In genomic region chr10:117112220-117112619, GRCh38 we compare ENCODE assay signal across 14 cellular contexts. TPM values are rescaled to one million over a fixed set of nuclear protein-coding genes. Genes with fewer than 3 reads are reported as not detected.
DNase-seq lines count a peak whose midpoint lies in the region; ATAC-seq and TF ChIP-seq lines count a peak whose summit lies in the region.
"Had no signal": no experiment of that assay in that cellular context is flagged by ENCODE, and none has a peak within 500 bp of the region (broad histone marks: within the 10 kb centered on the region; RNA-seq: fewer than 3 reads in every experiment).

No MANE protein-coding gene starts in this region.

- H3K27ac ChIP-seq in DND-41 (ENCODE audit: low read length): no peak overlapping the region
- H3K27ac ChIP-seq in mammary epithelial cell (ENCODE audit: insufficient read depth, low read depth, low read length): no peak overlapping the region
- H3K27ac ChIP-seq in esophagus squamous epithelium: no peak overlapping the region
- H3K27ac ChIP-seq: psoas muscle had no signal

- no peaks in the 10 kb centered on the region for H3K36me3 Mint-ChIP-seq in nephron (ENCODE audit: low read depth)
- no peaks in the 10 kb centered on the region for H3K36me3 Mint-ChIP-seq in T-helper 17 cell (ENCODE audit: low read depth)
- H3K36me3 Mint-ChIP-seq: T-cell had no signal

- H3K27me3 Mint-ChIP-seq in nephron (ENCODE audit: low read depth): peaks cover 42% of the 10 kb centered on the region
- peaks cover 39% of the 10 kb centered on the region for H3K27me3 Mint-ChIP-seq in T-helper 17 cell

- dilution Hi-C loops in mammary epithelial cell (cut with HindIII; ENCODE audit: low sequenced_read_pairs): no loop called here

- no peaks in the 10 kb centered on the region for H3K9me3 ChIP-seq in DND-41 (ENCODE audit: insufficient read depth, low read length, severe bottlenecking)
- H3K9me3 ChIP-seq in mammary epithelial cell (replicated peaks; ENCODE audit: insufficient read depth, low read length): no peaks in the 10 kb centered on the region
- no peaks in the 10 kb centered on the region for H3K9me3 ChIP-seq in esophagus squamous epithelium
- no peaks in the 10 kb centered on the region for H3K9me3 ChIP-seq in T-helper 17 cell (ENCODE audit: control insufficient read depth, low read length, poor library complexity, severe bottlenecking)
- H3K9me3 ChIP-seq: psoas muscle had no signal

- H3K36me3 ChIP-seq in DND-41 (ENCODE audit: insufficient read depth, low read length) (no peaks in the 10 kb centered on the region), mammary epithelial cell (ENCODE audit: insufficient read depth, low read length) (no peaks in the 10 kb centered on the region), esophagus squamous epithelium (no peaks in the 10 kb centered on the region)

- peak; percentile 27 for TF ChIP-seq CTCF in DND-41 (IDR thresholded peaks at IDR 0.05; ENCODE audit: borderline replicate concordance, extremely low read depth, low read length, poor library complexity, severe bottlenecking)
- peak; percentile 42 to 48 for TF ChIP-seq CTCF in mammary epithelial cell (conservative IDR thresholded peaks at IDR 0.05 in 1 of 2, IDR thresholded peaks at IDR 0.05 in 1 of 2; ENCODE audit: extremely low read depth in 1 of 2, insufficient read depth in 1 of 2, low read depth in 1 of 2, low read length in 2 of 2)
- peak; percentile 20 to 40 (median 40) for TF ChIP-seq CTCF in nephron (IDR thresholded peaks at IDR 0.05; ENCODE audit: unreplicated experiment in 3 of 3)
- peak in 1 of 6 experiments; percentile 25 for TF ChIP-seq CTCF in esophagus squamous epithelium (IDR thresholded peaks at IDR 0.05)

- TF ChIP-seq POLR2A in esophagus squamous epithelium (IDR thresholded peaks at IDR 0.05): no peak

- in situ Hi-C loops in mammary epithelial cell (cut with MboI; ENCODE audit: low sequenced_read_pairs in 2 of 2): no loop called here

- H3K4me3 Mint-ChIP-seq in nephron (no peak overlapping the region), T-helper 17 cell (no peak overlapping the region)
- H3K4me3 Mint-ChIP-seq: activated naive CD8-positive, alpha-beta T cell treated with anti-CD3 and anti-CD28 coated beads, Interleukin-2, amount 50 U/mL, for 24 hours; T-cell had no signal

- no peaks in the 10 kb centered on the region for H3K79me2 ChIP-seq in DND-41 (ENCODE audit: insufficient read depth, low read length)
- no peaks in the 10 kb centered on the region for H3K79me2 ChIP-seq in mammary epithelial cell (ENCODE audit: insufficient read depth, low read length)

- no peaks in the 10 kb centered on the region for H3K4me1 ChIP-seq in DND-41 (ENCODE audit: insufficient read depth, low read length)
- H3K4me1 ChIP-seq in mammary epithelial cell (ENCODE audit: insufficient read depth, low read length): no peaks in the 10 kb centered on the region
- no peaks in the 10 kb centered on the region for H3K4me1 ChIP-seq in esophagus squamous epithelium
- H3K4me1 ChIP-seq: psoas muscle had no signal

- H3K4me1 Mint-ChIP-seq in nephron: no peaks in the 10 kb centered on the region
- H3K4me1 Mint-ChIP-seq in T-helper 17 cell: no peaks in the 10 kb centered on the region
- H3K4me1 Mint-ChIP-seq: activated naive CD8-positive, alpha-beta T cell treated with anti-CD3 and anti-CD28 coated beads, Interleukin-2, amount 50 U/mL, for 24 hours had no signal

- 94% methylated on average over 1 of the region's 1 CpG for WGBS in mammary epithelial cell (ENCODE audit: low coverage, missing lambda C conversion rate)
- 19 to 34% methylated on average over 1 of the region's 1 CpG for WGBS in esophagus squamous epithelium, 2 donors

- H3K4me3 ChIP-seq in DND-41 (ENCODE audit: low read depth in 1 of 2, low read length in 2 of 2): no peak overlapping the region
- no peak overlapping the region for H3K4me3 ChIP-seq in mammary epithelial cell (replicated peaks in 1 of 3; ENCODE audit: insufficient read depth in 1 of 3, low read depth in 2 of 3, low read length in 3 of 3)
- no peak overlapping the region for H3K4me3 ChIP-seq in esophagus squamous epithelium
- H3K4me3 ChIP-seq: psoas muscle had no signal

- no peaks in the 10 kb centered on the region for H4K20me1 ChIP-seq in DND-41 (ENCODE audit: insufficient read depth, low read length)
- H4K20me1 ChIP-seq in mammary epithelial cell (ENCODE audit: insufficient read depth, low read length): no peaks in the 10 kb centered on the region

- ATAC-seq in DND-41 (ENCODE audit: insufficient read depth, low read depth) (no peak), T-helper 17 cell (no peak)
- ATAC-seq: activated naive CD8-positive, alpha-beta T cell treated with anti-CD3 and anti-CD28 coated beads, Interleukin-2, amount 50 U/mL, for 24 hours; psoas muscle; T-cell had no signal

- CTCF ChIA-PET in mammary epithelial cell (lab: Charles Lee; ENCODE audit: low non-redundant PET): interaction anchor here (0.6 to 0.8 kb wide), 2 partner anchors 46 to 54 kb away, joined by 3 to 5 read pairs; no protein-coding TSS in a partner anchor

- peaks cover 5% of the 10 kb centered on the region for H3K9me3 Mint-ChIP-seq in nephron
- H3K9me3 Mint-ChIP-seq: activated naive CD8-positive, alpha-beta T cell treated with anti-CD3 and anti-CD28 coated beads, Interleukin-2, amount 50 U/mL, for 24 hours; T-cell had no signal

- H3K27me3 ChIP-seq in DND-41 (ENCODE audit: insufficient read depth, low read length, poor library complexity) (no peaks in the 10 kb centered on the region), mammary epithelial cell (ENCODE audit: insufficient read depth, low read length) (peaks cover 3% of the 10 kb centered on the region), esophagus squamous epithelium (peaks cover 0 to 52% (median 0%) of the 10 kb centered on the region in 4 donors)

- no peak overlapping the region for H3K9ac ChIP-seq in DND-41 (ENCODE audit: low read depth, low read length)
- no peak overlapping the region for H3K9ac ChIP-seq in mammary epithelial cell (ENCODE audit: insufficient read depth, low read length)

- intact Hi-C loops in mammary epithelial cell (cut with micrococcal nuclease): loop anchor here (2.0 kb wide), 1 partner anchor 53 kb away; no protein-coding TSS in a partner anchor
- intact Hi-C loops in esophagus squamous epithelium (cut with DNase I): no loop called here

- H3K27ac Mint-ChIP-seq in nephron (no peak overlapping the region), T-helper 17 cell (no peak overlapping the region)
- H3K27ac Mint-ChIP-seq: activated naive CD8-positive, alpha-beta T cell treated with anti-CD3 and anti-CD28 coated beads, Interleukin-2, amount 50 U/mL, for 24 hours; T-cell had no signal

- BruUV-seq in mammary epithelial cell (replicated peaks; lab: Mats Ljungman, UMichigan): no TSS peak

- DNase-seq in DND-41: no peak
- DNase-seq in LHCN-M2 (ENCODE audit: low read depth): peak; percentile 5
- DNase-seq in mammary epithelial cell: peak; percentile 12
- DNase-seq in KG1 (lab: John Stamatoyannopoulos, UW): no peak
- no peak for DNase-seq in esophagus squamous epithelium (lab: John Stamatoyannopoulos, UW)
- DNase-seq in T-helper 17 cell: no peak
- no peak for DNase-seq in GM03348 (ENCODE audit: low spot score)
- DNase-seq: activated naive CD8-positive, alpha-beta T cell treated with anti-CD3 and anti-CD28 coated beads, Interleukin-2, amount 50 U/mL, for 24 hours; GF-D8; psoas muscle; T-cell had no signal

- H2AFZ ChIP-seq in DND-41 (ENCODE audit: low read depth, low read length) (no peak overlapping the region), mammary epithelial cell (ENCODE audit: low read depth, low read length) (no peak overlapping the region)

- H3K4me2 ChIP-seq in DND-41 (ENCODE audit: insufficient read depth, low read length): no peak overlapping the region
- no peak overlapping the region for H3K4me2 ChIP-seq in mammary epithelial cell (ENCODE audit: insufficient read depth, low read depth, low read length)

RNA-seq across cellular contexts. Expression of gene VAX1, which starts 25.9 kb away (rescaled TPM):
- total RNA-seq in LHCN-M2 (2014; rRNA removed) (not detected in 2 replicates), mammary epithelial cell (not detected), esophagus squamous epithelium (under 1 TPM in 1 of 4 donors, not detected in 3; 0.13 TPM), T-helper 17 cell (not detected)
- polyA plus RNA-seq in LHCN-M2 (2012): not detected
- not detected for polyA plus RNA-seq in mammary epithelial cell
- not detected for polyA minus RNA-seq in mammary epithelial cell
- total RNA-seq: endothelial cell of umbilical vein, psoas muscle, T-cell had no signal
- polyA plus RNA-seq: endothelial cell of umbilical vein, keratinocyte, psoas muscle had no signal

Comparison
In these comparisons a context has a peak if more than half of its experiments do, and no peak if none do; other contexts are left out.
1. DNase-seq: peak in LHCN-M2 (single experiment) and mammary epithelial cell (single experiment); none in DND-41 (single experiment), KG1 (single experiment), esophagus squamous epithelium (single experiment), T-helper 17 cell (0 of 3) and GM03348 (single experiment).